ENCODE assay signal across 19 cellular contexts in the genomic region with DNA sequence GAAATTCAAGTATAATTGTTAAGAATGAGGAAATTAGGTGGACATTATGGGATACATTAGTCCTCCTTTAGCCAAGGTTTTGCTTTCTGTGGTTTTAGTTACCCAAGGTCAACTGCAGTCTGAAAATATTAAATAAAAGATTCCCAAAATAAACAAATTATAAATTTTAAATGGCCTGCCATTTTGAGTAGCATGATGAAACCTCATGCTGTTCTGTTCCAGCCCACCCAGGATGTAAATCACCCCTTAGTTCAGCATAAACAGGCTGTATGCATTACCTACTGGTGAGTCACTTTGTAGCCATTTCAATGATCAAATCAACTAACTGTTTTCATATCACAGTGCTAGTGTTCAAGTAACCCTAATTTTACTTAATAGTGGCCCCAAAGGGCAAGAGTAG.
DNase-seq lines count a peak whose midpoint lies in the region; TF ChIP-seq lines count a peak whose summit lies in the region.
"Had no signal": no experiment of that assay in that cellular context is flagged by ENCODE, and none has a peak within 500 bp of the region (broad histone marks: within the 10 kb centered on the region; RNA-seq: fewer than 3 reads in every experiment).

No MANE protein-coding gene starts in this region.

- no peak overlapping the region for H3K9ac ChIP-seq in fibroblast of lung (ENCODE audit: insufficient read depth, low read length)

- H3K4me1 ChIP-seq in SJCRH30 = peaks cover 21% of the 10 kb centered on the region; the same call in 1 of the 2 replicates
- H3K4me1 ChIP-seq in fibroblast of lung (ENCODE audit: control insufficient read depth, extremely low read depth, insufficient read depth, low read length) = no peaks in the 10 kb centered on the region
- H3K4me1 ChIP-seq: right atrium auricular region had no signal

- peaks cover 4% of the 10 kb centered on the region; the same call in 1 of the 2 replicates for H3K9me3 ChIP-seq in SJCRH30 (replicated peaks)
- no peaks in the 10 kb centered on the region for H3K9me3 ChIP-seq in fibroblast of lung (ENCODE audit: control insufficient read depth, insufficient read depth, low read depth, low read length)
- H3K9me3 ChIP-seq: right atrium auricular region had no signal

- H3K27ac ChIP-seq in SJCRH30 (peak overlapping the region; percentile 6; the same call in 1 of the 2 replicates), fibroblast of lung (ENCODE audit: insufficient read depth, low read length) (no peak overlapping the region)
- H3K27ac ChIP-seq: C4-2B, hepatocyte, right atrium auricular region had no signal

- H3K4me2 ChIP-seq in fibroblast of lung (ENCODE audit: extremely low read depth, insufficient read depth, low read length) = no peak overlapping the region
- H3K4me2 ChIP-seq: hepatocyte had no signal

- H3K36me3 ChIP-seq in SJCRH30 (no peaks in the 10 kb centered on the region), fibroblast of lung (ENCODE audit: control insufficient read depth, insufficient read depth, low read length) (no peaks in the 10 kb centered on the region)
- H3K36me3 ChIP-seq: right atrium auricular region had no signal

- TF ChIP-seq CTCF in fibroblast of lung (conservative IDR thresholded peaks at IDR 0.05 in 1 of 2, IDR thresholded peaks at IDR 0.05 in 1 of 2; ENCODE audit: low read depth in 1 of 2, low read length in 2 of 2) = no peak

- H3K27me3 ChIP-seq in SJCRH30 (no peaks in the 10 kb centered on the region), fibroblast of lung (ENCODE audit: control insufficient read depth, insufficient read depth, low read length) (no peaks in the 10 kb centered on the region)
- H3K27me3 ChIP-seq: hepatocyte, right atrium auricular region had no signal

- H2AFZ ChIP-seq in fibroblast of lung (ENCODE audit: low read length) = no peak overlapping the region
- H2AFZ ChIP-seq: hepatocyte had no signal

- no peaks in the 10 kb centered on the region for H4K20me1 ChIP-seq in fibroblast of lung (ENCODE audit: control insufficient read depth, extremely low read depth, insufficient read depth, low read length)

- H3K79me2 ChIP-seq in fibroblast of lung (ENCODE audit: control insufficient read depth, insufficient read depth, low read length) = no peaks in the 10 kb centered on the region
- H3K79me2 ChIP-seq: hepatocyte had no signal

- intact Hi-C loops in cardiac septum (cut with DNase I) = no loop called here

- H3K4me3 ChIP-seq in SJCRH30 (no peak overlapping the region), fibroblast of lung (replicated peaks in 1 of 4; ENCODE audit: control extremely low read depth in 1 of 4, insufficient read depth in 1 of 4, low read depth in 3 of 4, low read length in 4 of 4) (no peak overlapping the region)
- H3K4me3 ChIP-seq: hepatocyte, right atrium auricular region had no signal

- DNase-seq in H4 (ENCODE audit: low spot score) = peak; percentile 54
- peak; percentile 35 to 47 for DNase-seq in SJCRH30
- peak; percentile 75 to 89 for DNase-seq in fibroblast of lung (ENCODE audit: low read depth in 2 of 2)
- peak; percentile 65 for DNase-seq in renal cortical epithelial cell (ENCODE audit: low read depth)
- DNase-seq in HT-29 (ENCODE audit: low spot score) = no peak
- no peak for DNase-seq in cardiac septum (ENCODE audit: low spot score)
- DNase-seq in GDM1 (lab: John Stamatoyannopoulos, UW) = no peak
- no peak for DNase-seq in HK-2 (ENCODE audit: unreplicated experiment)
- DNase-seq: activated B cell treated with CpG ODN at 0.5 μM for 24 hours; activated naive CD4-positive, alpha-beta T cell; DND-41; naive thymus-derived CD8-positive, alpha-beta T cell; NCI-H187; NCI-H524; stimulated activated CD4-positive, alpha-beta T cell treated with anti-CD3 and anti-CD28 coated beads, Interleukin-4, amount 100 ng/mL, for 4 hours; SW 1271 had no signal

Comparison
In these comparisons a context has a peak if more than half of its experiments do, and no peak if none do; other contexts are left out.
1. DNase-seq: peak in H4 (single experiment), SJCRH30 (2 of 2), fibroblast of lung (2 of 2) and renal cortical epithelial cell (single experiment); none in HT-29 (single experiment), cardiac septum (single experiment), GDM1 (single experiment) and HK-2 (single experiment).